23 cellular contexts compared by ENCODE assay signal in the genomic region with DNA sequence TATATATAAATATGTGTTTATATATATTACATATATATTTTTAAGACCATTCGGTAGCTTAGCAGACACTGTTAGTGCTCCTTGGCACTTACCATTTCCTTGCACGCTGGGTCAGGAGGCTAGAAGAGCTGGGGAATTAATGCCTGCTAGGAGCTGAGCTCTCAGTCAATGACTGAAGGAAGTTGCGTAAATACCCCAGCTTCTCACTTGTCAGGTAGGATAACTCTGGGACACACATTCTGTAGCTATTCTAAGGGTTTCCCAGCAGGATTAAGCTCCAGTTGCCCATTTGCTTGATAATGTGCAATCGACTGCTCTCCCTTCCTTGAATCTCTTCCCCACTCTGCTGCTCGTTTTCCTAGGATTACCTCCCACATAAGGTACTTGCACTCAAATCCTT.
"Had no signal": no experiment of that assay in that cellular context is flagged by ENCODE, and none has a peak within 500 bp of the region (broad histone marks: within the 10 kb centered on the region; RNA-seq: fewer than 3 reads in every experiment).

No MANE protein-coding gene starts in this region.

- H3K27ac Mint-ChIP-seq: activated CD4-positive, alpha-beta T cell treated with anti-CD3 and anti-CD28 coated beads, Interleukin-2, amount 10 ng/mL, durations not matched to agents 7 days and 5 days; activated CD8-positive, alpha-beta T cell treated with anti-CD3 and anti-CD28 coated beads, Interleukin-2, amount 10 ng/mL, durations not matched to agents 7 days and 5 days; activated naive CD8-positive, alpha-beta T cell treated with anti-CD3 and anti-CD28 coated beads, Interleukin-2, amount 50 U/mL, for 24 hours; activated T-helper 1 cell treated with anti-CD3 and anti-CD28 coated beads, Interleukin-12 subunit alpha, Interleukin-12 subunit beta, Interleukin-2, Interleukin-4 antibody, amounts not matched to agents 30 ng/mL and 10 ng/mL and 1 ng/mL, durations not matched to agents 14 hours and 24 hours and 36 hours; natural killer cell; progenitor cell of endocrine pancreas had no signal

- ATAC-seq: activated CD8-positive, alpha-beta T cell treated with anti-CD3 and anti-CD28 coated beads, Interleukin-2, amount 10 ng/mL, durations not matched to agents 7 days and 5 days; activated naive CD8-positive, alpha-beta T cell treated with anti-CD3 and anti-CD28 coated beads, Interleukin-2, amount 50 U/mL, for 24 hours; esophagus mucosa; left ventricle myocardium superior; natural killer cell had no signal

- DNase-seq: activated CD4-positive, alpha-beta T cell treated with anti-CD3 and anti-CD28 coated beads, Interleukin-2, amount 10 ng/mL, durations not matched to agents 7 days and 5 days; activated CD4-positive, CD25-positive, alpha-beta regulatory T cell treated with anti-CD3 and anti-CD28 coated beads, Interleukin-2, amount 50 U/mL, for 72 hours; activated CD8-positive, alpha-beta T cell treated with anti-CD3 and anti-CD28 coated beads, Interleukin-2, amount 10 ng/mL, durations not matched to agents 7 days and 5 days; activated gamma-delta T cell; activated naive CD4-positive, alpha-beta T cell treated with anti-CD3 and anti-CD28 coated beads, Interleukin-2, amount 50 U/mL, for 16 hours; activated naive CD8-positive, alpha-beta T cell treated with anti-CD3 and anti-CD28 coated beads, Interleukin-2, amount 50 U/mL, for 24 hours; effector CD4-positive, alpha-beta T cell; foreskin melanocyte; left ventricle myocardium superior; mammary epithelial cell; midbrain; natural killer cell; retina; stimulated activated CD4-positive, alpha-beta T cell treated with anti-CD3 and anti-CD28 coated beads, Interleukin-2, amount 100 ng/mL, for 48 hours; stimulated activated naive CD4-positive, alpha-beta T cell; T1000; testis; trophoblast cell; uterus had no signal

- H3K9me3 ChIP-seq: testis, uterus had no signal

- H3K27me3 Mint-ChIP-seq: activated naive CD8-positive, alpha-beta T cell treated with anti-CD3 and anti-CD28 coated beads, Interleukin-2, amount 50 U/mL, for 24 hours; progenitor cell of endocrine pancreas had no signal

- H3K9me3 Mint-ChIP-seq: activated CD4-positive, alpha-beta T cell treated with anti-CD3 and anti-CD28 coated beads, Interleukin-2, amount 10 ng/mL, durations not matched to agents 7 days and 5 days; activated naive CD8-positive, alpha-beta T cell treated with anti-CD3 and anti-CD28 coated beads, Interleukin-2, amount 50 U/mL, for 24 hours; natural killer cell had no signal

- H3K36me3 Mint-ChIP-seq: natural killer cell had no signal

- H3K27me3 ChIP-seq: cardiac muscle cell, testis, uterus had no signal

- H3K36me3 ChIP-seq: cardiac muscle cell, uterus had no signal

- H3K27ac ChIP-seq: cardiac muscle cell, testis, uterus had no signal

- H3K4me3 Mint-ChIP-seq: activated CD4-positive, alpha-beta T cell treated with anti-CD3 and anti-CD28 coated beads, Interleukin-2, amount 10 ng/mL, durations not matched to agents 7 days and 5 days; activated CD8-positive, alpha-beta T cell treated with anti-CD3 and anti-CD28 coated beads, Interleukin-2, amount 10 ng/mL, durations not matched to agents 7 days and 5 days; activated naive CD8-positive, alpha-beta T cell treated with anti-CD3 and anti-CD28 coated beads, Interleukin-2, amount 50 U/mL, for 24 hours; activated T-helper 1 cell treated with anti-CD3 and anti-CD28 coated beads, Interleukin-12 subunit alpha, Interleukin-12 subunit beta, Interleukin-2, Interleukin-4 antibody, amounts not matched to agents 30 ng/mL and 10 ng/mL and 1 ng/mL, durations not matched to agents 14 hours and 24 hours and 36 hours; natural killer cell had no signal

- H3K4me1 ChIP-seq: testis, uterus had no signal

- H3K4me3 ChIP-seq: cardiac muscle cell, testis, uterus had no signal
